1 cellular context compared by ENCODE assay signal in the genomic region with DNA sequence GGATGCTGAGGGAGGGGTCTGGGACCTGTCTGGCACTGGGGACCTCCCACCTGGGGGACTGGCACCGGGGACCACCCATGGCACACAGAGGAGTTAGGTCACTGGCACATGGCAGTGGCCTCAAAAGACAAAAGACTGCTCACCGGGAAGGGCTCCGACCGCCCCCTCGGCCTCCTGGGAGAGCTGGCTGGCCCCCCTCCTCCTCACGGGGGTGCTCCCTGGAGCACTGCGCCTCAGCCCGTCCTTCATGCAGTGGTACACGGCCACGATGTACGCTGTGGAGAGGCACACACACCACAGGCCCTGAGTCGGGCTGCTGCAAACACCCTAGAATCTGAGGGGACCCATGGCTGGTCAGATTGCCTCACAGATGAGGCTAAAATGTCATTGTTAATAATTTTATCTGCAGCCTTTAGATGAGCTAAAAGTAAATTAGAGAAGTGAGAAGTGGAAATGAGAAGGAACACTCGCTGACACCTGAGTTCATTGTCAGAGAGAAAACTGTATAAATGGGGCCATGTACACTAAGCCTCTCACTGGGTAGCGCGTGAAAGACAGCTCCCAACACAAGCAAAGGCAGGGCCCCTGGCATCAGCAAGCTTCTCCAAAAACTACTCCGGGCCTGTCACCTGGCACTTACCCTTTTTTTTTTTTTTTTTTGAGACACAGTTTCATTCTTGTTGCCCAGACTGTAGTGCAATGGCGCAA.
TF ChIP-seq lines count a peak whose summit lies in the region.

No MANE protein-coding gene starts in this region.

TF ChIP-seq in HepG2, 621 proteins besides CTCF, POLR2A, EP300 and RAD21:
- TF ChIP-seq MBD4 (IDR thresholded peaks at IDR 0.05; ENCODE audit: borderline replicate concordance, low read length): no peak
- no peak for TF ChIP-seq ZNF350 (CRISPR knock-in tag; IDR thresholded peaks at IDR 0.05; ENCODE audit: borderline replicate concordance, low read depth)
- TF ChIP-seq ZNF263 (CRISPR knock-in tag; IDR thresholded peaks at IDR 0.05): 0 out of 2 replicates have a peak, but pooled peaks have one; percentile 70
- no peak for TF ChIP-seq DNMT1 (CRISPR knock-in tag; IDR thresholded peaks at IDR 0.05)
